ENCODE assay signal across 7 cellular contexts in genomic region chr13:39377699-39378098, GRCh38.
"Had no signal": no experiment of that assay in that cellular context is flagged by ENCODE, and none has a peak within 500 bp of the region (broad histone marks: within the 10 kb centered on the region; RNA-seq: fewer than 3 reads in every experiment).

No MANE protein-coding gene starts in this region.

- H3K4me3 ChIP-seq: K562 had no signal

- H3K27ac ChIP-seq: HL-60 had no signal

- FAIRE-seq: HepG2, HTR-8/SVneo, K562 had no signal

- DNase-seq: IMR-90, KBM-7, KG1 had no signal

- ATAC-seq: HepG2, K562 had no signal
